Comparison of ENCODE assay signal across 1 cellular context in the genomic region with DNA sequence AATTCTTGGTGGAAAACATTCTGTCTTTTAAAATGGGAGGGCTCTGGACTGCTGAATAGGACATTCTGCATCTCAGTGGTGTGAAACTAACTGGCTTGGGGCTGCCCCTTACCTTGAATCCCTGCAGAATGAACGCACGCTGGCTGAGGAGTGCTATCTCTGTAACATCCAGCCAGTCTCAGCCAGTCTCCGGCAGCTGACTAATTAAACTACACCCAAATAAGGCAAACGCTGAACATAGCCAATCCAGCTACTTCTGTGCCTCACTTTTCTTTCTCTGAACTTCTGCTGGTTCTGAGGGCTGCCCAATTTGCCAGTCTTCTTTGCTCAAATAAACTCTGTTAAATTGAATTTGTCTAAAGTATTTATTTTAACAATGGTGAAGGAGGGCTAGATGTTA.
TF ChIP-seq lines count a peak whose summit lies in the region.

No MANE protein-coding gene starts in this region.

TF ChIP-seq in WTC11, 78 proteins besides CTCF, POLR2A, EP300 and RAD21 (continued from another document):
- TF ChIP-seq, protein P1, sequence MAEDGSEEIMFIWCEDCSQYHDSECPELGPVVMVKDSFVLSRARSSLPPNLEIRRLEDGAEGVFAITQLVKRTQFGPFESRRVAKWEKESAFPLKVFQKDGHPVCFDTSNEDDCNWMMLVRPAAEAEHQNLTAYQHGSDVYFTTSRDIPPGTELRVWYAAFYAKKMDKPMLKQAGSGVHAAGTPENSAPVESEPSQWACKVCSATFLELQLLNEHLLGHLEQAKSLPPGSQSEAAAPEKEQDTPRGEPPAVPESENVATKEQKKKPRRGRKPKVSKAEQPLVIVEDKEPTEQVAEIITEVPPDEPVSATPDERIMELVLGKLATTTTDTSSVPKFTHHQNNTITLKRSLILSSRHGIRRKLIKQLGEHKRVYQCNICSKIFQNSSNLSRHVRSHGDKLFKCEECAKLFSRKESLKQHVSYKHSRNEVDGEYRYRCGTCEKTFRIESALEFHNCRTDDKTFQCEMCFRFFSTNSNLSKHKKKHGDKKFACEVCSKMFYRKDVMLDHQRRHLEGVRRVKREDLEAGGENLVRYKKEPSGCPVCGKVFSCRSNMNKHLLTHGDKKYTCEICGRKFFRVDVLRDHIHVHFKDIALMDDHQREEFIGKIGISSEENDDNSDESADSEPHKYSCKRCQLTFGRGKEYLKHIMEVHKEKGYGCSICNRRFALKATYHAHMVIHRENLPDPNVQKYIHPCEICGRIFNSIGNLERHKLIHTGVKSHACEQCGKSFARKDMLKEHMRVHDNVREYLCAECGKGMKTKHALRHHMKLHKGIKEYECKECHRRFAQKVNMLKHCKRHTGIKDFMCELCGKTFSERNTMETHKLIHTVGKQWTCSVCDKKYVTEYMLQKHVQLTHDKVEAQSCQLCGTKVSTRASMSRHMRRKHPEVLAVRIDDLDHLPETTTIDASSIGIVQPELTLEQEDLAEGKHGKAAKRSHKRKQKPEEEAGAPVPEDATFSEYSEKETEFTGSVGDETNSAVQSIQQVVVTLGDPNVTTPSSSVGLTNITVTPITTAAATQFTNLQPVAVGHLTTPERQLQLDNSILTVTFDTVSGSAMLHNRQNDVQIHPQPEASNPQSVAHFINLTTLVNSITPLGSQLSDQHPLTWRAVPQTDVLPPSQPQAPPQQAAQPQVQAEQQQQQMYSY (CRISPR knock-in tag; IDR thresholded peaks at IDR 0.05) = no peak
- TF ChIP-seq NR3C1 (CRISPR knock-in tag; conservative IDR thresholded peaks at IDR 0.05; ENCODE audit: low read depth) = no peak
- no peak for TF ChIP-seq TCF7 (CRISPR knock-in tag; IDR thresholded peaks at IDR 0.05; ENCODE audit: low read depth)
- TF ChIP-seq GTF2I (CRISPR knock-in tag; conservative IDR thresholded peaks at IDR 0.05) = no peak
- no peak for TF ChIP-seq ZNF396 (CRISPR knock-in tag; IDR thresholded peaks at IDR 0.05; ENCODE audit: borderline replicate concordance)
- TF ChIP-seq, protein P2, sequence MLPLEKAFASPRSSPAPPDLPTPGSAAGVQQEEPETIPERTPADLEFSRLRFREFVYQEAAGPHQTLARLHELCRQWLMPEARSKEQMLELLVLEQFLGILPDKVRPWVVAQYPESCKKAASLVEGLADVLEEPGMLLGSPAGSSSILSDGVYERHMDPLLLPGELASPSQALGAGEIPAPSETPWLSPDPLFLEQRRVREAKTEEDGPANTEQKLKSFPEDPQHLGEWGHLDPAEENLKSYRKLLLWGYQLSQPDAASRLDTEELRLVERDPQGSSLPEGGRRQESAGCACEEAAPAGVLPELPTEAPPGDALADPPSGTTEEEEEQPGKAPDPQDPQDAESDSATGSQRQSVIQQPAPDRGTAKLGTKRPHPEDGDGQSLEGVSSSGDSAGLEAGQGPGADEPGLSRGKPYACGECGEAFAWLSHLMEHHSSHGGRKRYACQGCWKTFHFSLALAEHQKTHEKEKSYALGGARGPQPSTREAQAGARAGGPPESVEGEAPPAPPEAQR (CRISPR knock-in tag; IDR thresholded peaks at IDR 0.05) = no peak
- no peak for TF ChIP-seq RORB (CRISPR knock-in tag; IDR thresholded peaks at IDR 0.05)
- TF ChIP-seq, protein P3, sequence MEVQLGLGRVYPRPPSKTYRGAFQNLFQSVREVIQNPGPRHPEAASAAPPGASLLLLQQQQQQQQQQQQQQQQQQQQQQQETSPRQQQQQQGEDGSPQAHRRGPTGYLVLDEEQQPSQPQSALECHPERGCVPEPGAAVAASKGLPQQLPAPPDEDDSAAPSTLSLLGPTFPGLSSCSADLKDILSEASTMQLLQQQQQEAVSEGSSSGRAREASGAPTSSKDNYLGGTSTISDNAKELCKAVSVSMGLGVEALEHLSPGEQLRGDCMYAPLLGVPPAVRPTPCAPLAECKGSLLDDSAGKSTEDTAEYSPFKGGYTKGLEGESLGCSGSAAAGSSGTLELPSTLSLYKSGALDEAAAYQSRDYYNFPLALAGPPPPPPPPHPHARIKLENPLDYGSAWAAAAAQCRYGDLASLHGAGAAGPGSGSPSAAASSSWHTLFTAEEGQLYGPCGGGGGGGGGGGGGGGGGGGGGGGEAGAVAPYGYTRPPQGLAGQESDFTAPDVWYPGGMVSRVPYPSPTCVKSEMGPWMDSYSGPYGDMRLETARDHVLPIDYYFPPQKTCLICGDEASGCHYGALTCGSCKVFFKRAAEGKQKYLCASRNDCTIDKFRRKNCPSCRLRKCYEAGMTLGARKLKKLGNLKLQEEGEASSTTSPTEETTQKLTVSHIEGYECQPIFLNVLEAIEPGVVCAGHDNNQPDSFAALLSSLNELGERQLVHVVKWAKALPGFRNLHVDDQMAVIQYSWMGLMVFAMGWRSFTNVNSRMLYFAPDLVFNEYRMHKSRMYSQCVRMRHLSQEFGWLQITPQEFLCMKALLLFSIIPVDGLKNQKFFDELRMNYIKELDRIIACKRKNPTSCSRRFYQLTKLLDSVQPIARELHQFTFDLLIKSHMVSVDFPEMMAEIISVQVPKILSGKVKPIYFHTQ (CRISPR knock-in tag; IDR thresholded peaks at IDR 0.05) = no peak
- TF ChIP-seq TP53 (CRISPR knock-in tag; IDR thresholded peaks at IDR 0.05) = no peak
- TF ChIP-seq, protein P4, sequence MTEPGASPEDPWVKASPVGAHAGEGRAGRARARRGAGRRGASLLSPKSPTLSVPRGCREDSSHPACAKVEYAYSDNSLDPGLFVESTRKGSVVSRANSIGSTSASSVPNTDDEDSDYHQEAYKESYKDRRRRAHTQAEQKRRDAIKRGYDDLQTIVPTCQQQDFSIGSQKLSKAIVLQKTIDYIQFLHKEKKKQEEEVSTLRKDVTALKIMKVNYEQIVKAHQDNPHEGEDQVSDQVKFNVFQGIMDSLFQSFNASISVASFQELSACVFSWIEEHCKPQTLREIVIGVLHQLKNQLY (CRISPR knock-in tag; IDR thresholded peaks at IDR 0.05) = no peak
- TF ChIP-seq ZNF671 (CRISPR knock-in tag; IDR thresholded peaks at IDR 0.05) = no peak
